In the genomic region with DNA sequence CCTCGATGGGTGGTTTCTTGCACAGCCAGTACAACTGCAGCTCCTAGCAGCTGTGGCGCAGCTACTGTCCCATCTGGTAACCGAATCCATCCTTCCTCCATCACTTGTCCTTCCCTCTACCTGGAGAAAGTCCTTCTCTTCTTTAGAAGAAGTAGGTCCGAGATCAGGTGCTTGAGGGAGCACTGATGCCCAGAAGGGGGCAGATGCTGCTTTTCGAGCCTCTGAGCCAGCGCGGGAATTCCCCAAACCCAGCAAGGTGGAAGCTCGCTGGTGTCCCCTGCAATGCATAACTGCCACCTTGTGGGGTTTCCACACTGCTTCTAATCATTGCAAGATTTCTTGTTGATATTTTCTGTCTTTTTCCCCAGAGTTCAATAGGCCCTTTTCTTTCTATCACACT, we compare ENCODE assay signal across 8 cellular contexts.
DNase-seq lines count a peak whose midpoint lies in the region; ATAC-seq and TF ChIP-seq lines count a peak whose summit lies in the region.
"Not testable (repeated sequence)": the region's sequence is repeated elsewhere in the genome, so short reads cannot be mapped to it uniquely, and the experiment has no call there.

No MANE protein-coding gene starts in this region.

- TF ChIP-seq CTCF in AG09309 (IDR thresholded peaks at IDR 0.05; ENCODE audit: control insufficient read depth, insufficient read depth, low read depth, low read length, missing control alignments) (peak; percentile 42), GM12864 (IDR thresholded peaks at IDR 0.05; ENCODE audit: low read depth, low read length, missing control alignments) (peak; percentile 22), LNCAP (IDR thresholded peaks at IDR 0.05) (peak; percentile 27; the same call in 1 of the 2 replicates), epithelial cell of proximal tubule (conservative IDR thresholded peaks at IDR 0.05; ENCODE audit: low read depth, low read length) (peak; percentile 21)

- H3K4me3 ChIP-seq in AG09309 (ENCODE audit: control insufficient read depth, low read depth, low read length); GM12864 (ENCODE audit: low read depth, low read length); epithelial cell of proximal tubule (ENCODE audit: low read depth, low read length): not testable (repeated sequence)

- H3K4me1 Mint-ChIP-seq in activated T-cell treated with anti-CD3 and anti-CD28 coated beads, Interleukin-2, amount 50 U/mL, for 72 hours (ENCODE audit: low read depth); naive B cell: not testable (repeated sequence)

- not testable (repeated sequence) for H3K9me3 Mint-ChIP-seq in activated T-cell treated with anti-CD3 and anti-CD28 coated beads, Interleukin-2, amount 50 U/mL, for 72 hours; naive B cell

- not testable (repeated sequence) for H3K36me3 Mint-ChIP-seq in activated T-cell treated with anti-CD3 and anti-CD28 coated beads, Interleukin-2, amount 50 U/mL, for 72 hours (ENCODE audit: insufficient read depth in 2 of 2); naive B cell

- ATAC-seq in activated T-cell treated with anti-CD3 and anti-CD28 coated beads, Interleukin-2, amount 50 U/mL, for 72 hours (replicated peaks in 1 of 2); naive B cell (ENCODE audit: low read depth in 2 of 2): not testable (repeated sequence)

- not testable (repeated sequence) for H3K27ac Mint-ChIP-seq in activated T-cell treated with anti-CD3 and anti-CD28 coated beads, Interleukin-2, amount 50 U/mL, for 72 hours; naive B cell

- not testable (repeated sequence) for DNase-seq in AG09309 (ENCODE audit: low read depth); GM12864 (ENCODE audit: low read depth); epithelial cell of proximal tubule (ENCODE audit: low read depth)
- DNase-seq in RPMI8226 (peak; percentile 50), naive B cell (peak; percentile 13)
- peak; percentile 47 to 54 for DNase-seq in activated T-cell treated with anti-CD3 and anti-CD28 coated beads, Interleukin-2, amount 50 U/mL, for 72 hours
- DNase-seq in stimulated activated CD8-positive, alpha-beta memory T cell treated with anti-CD3 and anti-CD28 coated beads, Interleukin-4, amount 100 ng/mL, for 24 hours (ENCODE audit: low read depth): peak; percentile 15

- H3K27me3 Mint-ChIP-seq in activated T-cell treated with anti-CD3 and anti-CD28 coated beads, Interleukin-2, amount 50 U/mL, for 72 hours (ENCODE audit: low read depth): not testable (repeated sequence)
- H3K27me3 Mint-ChIP-seq in naive B cell: peaks cover 8 to 40% (median 15%) of the 10 kb centered on the region in 3 donors

- not testable (repeated sequence) for H3K4me3 Mint-ChIP-seq in activated T-cell treated with anti-CD3 and anti-CD28 coated beads, Interleukin-2, amount 50 U/mL, for 72 hours; naive B cell
